9 cellular contexts compared by ENCODE assay signal in the genomic region with DNA sequence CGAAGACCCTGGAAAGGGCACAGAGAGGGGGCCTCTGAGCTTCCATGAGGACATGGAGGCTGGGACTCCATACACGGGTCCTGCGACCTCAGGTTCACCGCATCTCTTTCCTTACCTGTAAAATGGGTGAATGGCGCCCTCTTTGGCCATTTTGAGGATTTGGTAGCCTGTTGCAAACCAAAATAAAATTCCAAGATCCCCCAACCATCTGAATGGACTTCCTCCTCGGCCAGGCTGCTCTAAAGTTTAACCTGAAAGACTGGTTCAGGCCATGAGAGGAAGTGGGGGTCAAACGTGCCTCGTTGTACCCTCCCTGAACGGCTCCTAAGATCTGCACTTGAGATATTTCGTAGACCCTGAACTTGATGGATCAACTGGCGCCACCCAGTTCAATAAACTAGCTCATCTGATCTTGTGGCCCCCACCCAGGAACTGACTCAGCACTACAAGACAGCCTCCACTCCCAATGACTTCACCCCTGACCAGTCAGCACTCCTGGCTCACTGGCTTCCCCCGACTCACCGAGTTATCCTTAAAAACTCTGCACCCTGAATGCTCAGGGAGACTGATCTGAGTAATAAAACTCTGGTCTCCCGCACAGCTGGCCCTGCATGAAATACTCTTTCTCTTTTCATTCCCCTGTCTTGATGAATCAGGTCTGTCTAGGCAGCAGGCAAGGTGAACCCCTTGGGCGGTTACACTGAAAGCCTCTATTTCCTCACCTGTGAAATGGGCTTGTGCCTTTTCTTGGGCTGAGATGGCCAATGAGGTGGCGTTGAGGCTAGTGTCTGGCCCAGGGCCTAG. TPM values are rescaled to one million over a fixed set of nuclear protein-coding genes. Genes with fewer than 3 reads are reported as not detected.
DNase-seq lines count a peak whose midpoint lies in the region; ATAC-seq and TF ChIP-seq lines count a peak whose summit lies in the region.
"Had no signal": no experiment of that assay in that cellular context is flagged by ENCODE, and none has a peak within 500 bp of the region (broad histone marks: within the 10 kb centered on the region; RNA-seq: fewer than 3 reads in every experiment).

No MANE protein-coding gene starts in this region.

- no peaks in the 10 kb centered on the region for H3K9me2 ChIP-seq in OCI-LY1 (ENCODE audit: low read depth, low read length)

- TF ChIP-seq EP300 in sigmoid colon (IDR thresholded peaks at IDR 0.05): no peak

- H3K79me2 ChIP-seq in OCI-LY1 (ENCODE audit: insufficient read depth, low read length): no peaks in the 10 kb centered on the region

- 56 to 57% methylated on average over 16 of the region's 16 CpGs for WGBS in sigmoid colon, 2 donors

- no peaks in the 10 kb centered on the region for H3K9me3 ChIP-seq in OCI-LY1 (ENCODE audit: low read length)
- H3K9me3 ChIP-seq in sigmoid colon: no peaks in the 10 kb centered on the region

- H3K27me3 ChIP-seq in OCI-LY1 (ENCODE audit: insufficient read depth, low read length) (no peaks in the 10 kb centered on the region), sigmoid colon (no peaks in the 10 kb centered on the region)

- no peak for ATAC-seq in HG02852 (IDR thresholded peaks at IDR 0.05; ENCODE audit: unreplicated experiment)

- no peak overlapping the region for H3K4me3 ChIP-seq in OCI-LY1 (ENCODE audit: low read depth, low read length, poor library complexity, severe bottlenecking)
- H3K4me3 ChIP-seq in sigmoid colon: no peak overlapping the region

- TF ChIP-seq CTCF in OCI-LY1 (IDR thresholded peaks at IDR 0.05; ENCODE audit: low read length) (peak; percentile 30; the same call in 1 of the 2 replicates), sigmoid colon (IDR thresholded peaks at IDR 0.05) (peak in 3 of 4 experiments; percentile 4 to 32 (median 17))

- H3F3A ChIP-seq in OCI-LY1 (ENCODE audit: insufficient read depth, low read length): no peaks in the 10 kb centered on the region

- intact Hi-C loops in sigmoid colon (cut with DNase I): loop anchor here (1.0 kb wide), 1 partner anchor 79 kb away; no protein-coding TSS in a partner anchor

- no peak overlapping the region for H3K27ac ChIP-seq in OCI-LY1 (ENCODE audit: low read depth, low read length, poor library complexity, severe bottlenecking)
- no peak overlapping the region for H3K27ac ChIP-seq in sigmoid colon

- DNase-seq in DMS 273 (lab: John Stamatoyannopoulos, UW; ENCODE audit: unreplicated experiment): peak; percentile 41
- DNase-seq in DMS 273 treated with DMSO at 0.1 percent for 48 hours (lab: John Stamatoyannopoulos, UW): no peak
- DNase-seq in erythroblast (lab: John Stamatoyannopoulos, UW): peak; percentile 20 to 72
- no peak for DNase-seq in sigmoid colon
- no peak for DNase-seq in NCI-H1048 (lab: John Stamatoyannopoulos, UW)
- no peak for DNase-seq in stimulated activated naive CD4-positive, alpha-beta T cell (lab: John Stamatoyannopoulos, UW)
- DNase-seq: activated CD4-positive, alpha-beta memory T cell treated with anti-CD3 and anti-CD28 coated beads, Interleukin-2, amount 10 ng/mL, durations not matched to agents 7 days and 5 days had no signal

- TF ChIP-seq POLR2A in erythroblast (IDR thresholded peaks at IDR 0.05; ENCODE audit: low read length) (no peak), sigmoid colon (IDR thresholded peaks at IDR 0.05) (no peak)

- no peak overlapping the region for H2AFZ ChIP-seq in OCI-LY1 (ENCODE audit: low read length)

- no peaks in the 10 kb centered on the region for H4K20me1 ChIP-seq in OCI-LY1 (ENCODE audit: insufficient read depth, low read length)

- H3K9ac ChIP-seq in OCI-LY1 (ENCODE audit: low read length): no peak overlapping the region

- H3K4me2 ChIP-seq in OCI-LY1 (ENCODE audit: low read length): no peak overlapping the region

- H3K4me1 ChIP-seq in OCI-LY1 (ENCODE audit: insufficient read depth, low read length, severe bottlenecking): no peaks in the 10 kb centered on the region
- H3K4me1 ChIP-seq in sigmoid colon: no peaks in the 10 kb centered on the region

- H3K36me3 ChIP-seq in OCI-LY1 (ENCODE audit: insufficient read depth, low read length) (no peaks in the 10 kb centered on the region), sigmoid colon (no peaks in the 10 kb centered on the region)

RNA-seq across cellular contexts. Expression of a gene that starts 32.9 kb away (rescaled TPM):
- under 1 TPM in 1 of 4 donors, not detected in 3; 0.28 TPM for total RNA-seq in sigmoid colon
- under 1 TPM in 1 of 3 donors, not detected in 2; 0.04 TPM for polyA plus RNA-seq in sigmoid colon

RNA-seq across cellular contexts. Expression of a gene that starts 45.3 kb away (rescaled TPM):
- 1 to 10 TPM in 3 of 4 donors, under 1 TPM in 1; 0.54 to 8.3 (median 3.0) TPM for total RNA-seq in sigmoid colon
- 1 to 10 TPM in 2 of 3 donors, under 1 TPM in 1; 0.46 to 2.4 (median 1.8) TPM for polyA plus RNA-seq in sigmoid colon

Comparison
In these comparisons a context has a peak if more than half of its experiments do, and no peak if none do; other contexts are left out.
1. DNase-seq: peak in DMS 273 (single experiment) and erythroblast (2 of 2); none in DMS 273 treated with DMSO at 0.1 percent for 48 hours (single experiment), sigmoid colon (single experiment), NCI-H1048 (single experiment) and stimulated activated naive CD4-positive, alpha-beta T cell (0 of 6).